ENCODE assay signal across 18 cellular contexts in the genomic region with DNA sequence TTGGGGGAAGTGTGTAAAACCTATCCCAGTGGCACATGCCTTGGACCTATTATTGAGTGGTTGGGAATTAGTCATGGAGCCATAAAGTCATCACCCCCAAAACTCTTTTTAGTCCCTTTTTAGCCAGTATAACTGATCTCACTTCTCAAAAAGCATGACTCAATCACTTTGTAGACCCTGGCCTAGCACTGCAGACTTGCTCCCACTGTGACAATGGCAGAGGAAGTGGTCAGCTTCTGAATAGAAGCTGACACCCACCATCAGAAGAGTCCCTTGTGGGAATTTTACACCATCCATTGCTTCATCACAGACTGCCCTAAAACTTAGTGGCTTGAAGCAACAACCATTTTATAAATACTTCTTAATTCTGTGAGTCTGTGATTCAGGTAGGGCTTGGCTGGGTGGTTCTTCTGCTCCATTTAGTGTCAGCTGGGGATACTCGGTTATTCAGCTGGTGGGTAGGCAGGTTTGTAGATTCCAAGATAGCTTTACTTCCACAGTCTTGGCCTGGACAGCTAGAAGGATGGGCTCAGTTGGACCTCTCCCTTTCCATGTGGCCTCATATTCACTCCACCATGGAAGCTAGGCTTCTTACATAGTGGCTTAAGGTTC.
"Had no signal": no experiment of that assay in that cellular context is flagged by ENCODE, and none has a peak within 500 bp of the region (broad histone marks: within the 10 kb centered on the region; RNA-seq: fewer than 3 reads in every experiment).

No MANE protein-coding gene starts in this region.

- H3K36me3 Mint-ChIP-seq: activated naive CD8-positive, alpha-beta T cell treated with anti-CD3 and anti-CD28 coated beads, Interleukin-2, amount 10 ng/mL, durations not matched to agents 7 days and 5 days; mesothelial cell of epicardium; stimulated activated memory B cell treated with anti-CD40 and anti-IgM and Interleukin-4, amounts not matched to agents 10 μg/mL and 1 μg/mL and 100 μg/mL, for 72 hours had no signal

- H3K27ac ChIP-seq: breast epithelium, dorsolateral prefrontal cortex, lower lobe of right lung, upper lobe of left lung had no signal

- H3K4me1 ChIP-seq: breast epithelium, lower lobe of right lung, upper lobe of left lung had no signal

- H3K4me2 ChIP-seq: smooth muscle cell had no signal

- H3K36me3 ChIP-seq: breast epithelium, lower lobe of right lung, upper lobe of left lung had no signal

- H3K27me3 ChIP-seq: breast epithelium, upper lobe of left lung had no signal

- ATAC-seq: activated T-cell treated with anti-CD3 and anti-CD28 coated beads, Interleukin-2, amount 50 U/mL, for 4 hours; esophagus mucosa; lower lobe of right lung; right cardiac atrium; stimulated activated memory B cell treated with anti-CD40 and anti-IgM and Interleukin-4, amounts not matched to agents 10 μg/mL and 1 μg/mL and 100 μg/mL, for 72 hours had no signal

- H3K4me3 ChIP-seq: breast epithelium, dorsolateral prefrontal cortex, lower lobe of right lung, smooth muscle cell, upper lobe of left lung had no signal

- DNase-seq: activated CD4-positive, alpha-beta T cell treated with anti-CD3 and anti-CD28 coated beads for 1 hour; activated CD4-positive, alpha-beta T cell treated with anti-CD3 and anti-CD28 coated beads, Interleukin-2, amount 50 U/mL, for 48 hours; activated effector memory CD4-positive, alpha-beta T cell treated with anti-CD3 and anti-CD28 coated beads, Interleukin-2, amount 50 U/mL, for 16 hours; activated naive CD8-positive, alpha-beta T cell treated with anti-CD3 and anti-CD28 coated beads, Interleukin-2, amount 10 ng/mL, durations not matched to agents 7 days and 5 days; activated T-cell treated with anti-CD3 and anti-CD28 coated beads, Interleukin-2, amount 50 U/mL, for 4 hours; aorta; dorsolateral prefrontal cortex; glutamatergic neuron; lower lobe of right lung; naive B cell; posterior cingulate gyrus; right cardiac atrium; upper lobe of left lung had no signal

- H3K4me3 Mint-ChIP-seq: activated naive CD8-positive, alpha-beta T cell treated with anti-CD3 and anti-CD28 coated beads, Interleukin-2, amount 10 ng/mL, durations not matched to agents 7 days and 5 days; activated T-cell treated with anti-CD3 and anti-CD28 coated beads, Interleukin-2, amount 50 U/mL, for 4 hours; mesothelial cell of epicardium; naive B cell; stimulated activated memory B cell treated with anti-CD40 and anti-IgM and Interleukin-4, amounts not matched to agents 10 μg/mL and 1 μg/mL and 100 μg/mL, for 72 hours had no signal

- H3K4me1 Mint-ChIP-seq: mesothelial cell of epicardium; naive B cell; stimulated activated memory B cell treated with anti-CD40 and anti-IgM and Interleukin-4, amounts not matched to agents 10 μg/mL and 1 μg/mL and 100 μg/mL, for 72 hours had no signal

- H3K9me3 Mint-ChIP-seq: activated T-cell treated with anti-CD3 and anti-CD28 coated beads, Interleukin-2, amount 50 U/mL, for 4 hours; stimulated activated memory B cell treated with anti-CD40 and anti-IgM and Interleukin-4, amounts not matched to agents 10 μg/mL and 1 μg/mL and 100 μg/mL, for 72 hours had no signal

- H3K9me3 ChIP-seq: breast epithelium, lower lobe of right lung, upper lobe of left lung had no signal

- H3K27ac Mint-ChIP-seq: activated naive CD8-positive, alpha-beta T cell treated with anti-CD3 and anti-CD28 coated beads, Interleukin-2, amount 10 ng/mL, durations not matched to agents 7 days and 5 days; mesothelial cell of epicardium; naive B cell; stimulated activated memory B cell treated with anti-CD40 and anti-IgM and Interleukin-4, amounts not matched to agents 10 μg/mL and 1 μg/mL and 100 μg/mL, for 72 hours had no signal
